In genomic region chr16:482468-483185, GRCh38 we compare ENCODE assay signal across 1 cellular context.
TF ChIP-seq lines count a peak whose summit lies in the region.

No MANE protein-coding gene starts in this region.

TF ChIP-seq in WTC11, 78 proteins besides CTCF, POLR2A, EP300 and RAD21:
- TF ChIP-seq ZNF121 (CRISPR knock-in tag; IDR thresholded peaks at IDR 0.05) (no peak), ZNF281 (CRISPR knock-in tag; IDR thresholded peaks at IDR 0.05) (no peak), ERG (CRISPR knock-in tag; IDR thresholded peaks at IDR 0.05) (no peak), RORB (CRISPR knock-in tag; IDR thresholded peaks at IDR 0.05) (no peak), ATF3 (CRISPR knock-in tag; conservative IDR thresholded peaks at IDR 0.05) (no peak), GRHL2 (CRISPR knock-in tag; IDR thresholded peaks at IDR 0.05; ENCODE audit: insufficient replicate concordance, severe bottlenecking) (no peak), ZNF396 (CRISPR knock-in tag; IDR thresholded peaks at IDR 0.05; ENCODE audit: borderline replicate concordance) (no peak), E2F1 (CRISPR knock-in tag; IDR thresholded peaks at IDR 0.05) (no peak), USF2 (CRISPR knock-in tag; IDR thresholded peaks at IDR 0.05) (no peak), ARID4B (CRISPR knock-in tag; IDR thresholded peaks at IDR 0.05; ENCODE audit: borderline replicate concordance) (no peak), HMGXB4 (CRISPR knock-in tag; IDR thresholded peaks at IDR 0.05) (no peak), ZNF232 (CRISPR knock-in tag; IDR thresholded peaks at IDR 0.05) (no peak), ATF1 (CRISPR knock-in tag; IDR thresholded peaks at IDR 0.05) (no peak), PRDM15 (CRISPR knock-in tag; IDR thresholded peaks at IDR 0.05) (no peak), MYBL2 (CRISPR knock-in tag; IDR thresholded peaks at IDR 0.05) (no peak), ATF6 (CRISPR knock-in tag; IDR thresholded peaks at IDR 0.05) (no peak), CBFB (CRISPR knock-in tag; IDR thresholded peaks at IDR 0.05; ENCODE audit: low read depth) (no peak), JUN (CRISPR knock-in tag; IDR thresholded peaks at IDR 0.05) (no peak)
